Comparison of ENCODE assay signal across 2 cellular contexts in the genomic region with DNA sequence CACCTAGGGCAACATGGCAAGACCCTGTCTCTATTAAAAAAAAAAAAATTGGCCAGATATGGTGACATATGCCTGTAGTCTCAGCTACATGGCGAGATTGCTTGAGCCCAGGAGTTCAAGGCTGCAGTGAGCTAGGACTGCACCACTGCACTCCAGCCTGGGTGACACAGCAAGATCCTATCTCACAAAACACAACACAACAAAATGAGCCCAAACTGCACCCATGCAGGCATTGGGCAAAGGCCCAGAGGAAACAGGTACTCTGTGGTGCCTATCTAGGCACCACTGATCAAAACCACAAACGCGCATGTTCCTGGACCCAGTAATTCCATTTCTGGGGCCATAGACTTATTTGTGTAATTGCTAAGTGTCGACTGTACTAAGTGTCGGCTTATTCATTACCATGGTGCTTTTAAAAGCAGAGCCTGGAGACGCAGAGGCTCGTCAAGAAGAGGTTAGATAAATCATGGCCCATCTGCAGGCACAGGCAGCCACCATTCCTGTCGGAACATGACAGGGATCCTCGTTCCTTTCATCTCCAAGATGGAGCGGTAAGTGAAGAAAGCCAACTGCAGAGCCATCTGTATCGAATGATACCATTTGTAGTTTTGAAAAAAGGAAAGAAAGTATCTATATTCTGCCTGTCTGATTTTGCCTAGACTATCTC.
A peak's percentile ranks its signal among the peaks of the same experiment; 100 is the strongest.
TF ChIP-seq lines count a peak whose summit lies in the region.

No MANE protein-coding gene starts in this region.

TF ChIP-seq in HEK293, 187 proteins besides CTCF, POLR2A, EP300 and RAD21:
- TF ChIP-seq, protein P1, sequence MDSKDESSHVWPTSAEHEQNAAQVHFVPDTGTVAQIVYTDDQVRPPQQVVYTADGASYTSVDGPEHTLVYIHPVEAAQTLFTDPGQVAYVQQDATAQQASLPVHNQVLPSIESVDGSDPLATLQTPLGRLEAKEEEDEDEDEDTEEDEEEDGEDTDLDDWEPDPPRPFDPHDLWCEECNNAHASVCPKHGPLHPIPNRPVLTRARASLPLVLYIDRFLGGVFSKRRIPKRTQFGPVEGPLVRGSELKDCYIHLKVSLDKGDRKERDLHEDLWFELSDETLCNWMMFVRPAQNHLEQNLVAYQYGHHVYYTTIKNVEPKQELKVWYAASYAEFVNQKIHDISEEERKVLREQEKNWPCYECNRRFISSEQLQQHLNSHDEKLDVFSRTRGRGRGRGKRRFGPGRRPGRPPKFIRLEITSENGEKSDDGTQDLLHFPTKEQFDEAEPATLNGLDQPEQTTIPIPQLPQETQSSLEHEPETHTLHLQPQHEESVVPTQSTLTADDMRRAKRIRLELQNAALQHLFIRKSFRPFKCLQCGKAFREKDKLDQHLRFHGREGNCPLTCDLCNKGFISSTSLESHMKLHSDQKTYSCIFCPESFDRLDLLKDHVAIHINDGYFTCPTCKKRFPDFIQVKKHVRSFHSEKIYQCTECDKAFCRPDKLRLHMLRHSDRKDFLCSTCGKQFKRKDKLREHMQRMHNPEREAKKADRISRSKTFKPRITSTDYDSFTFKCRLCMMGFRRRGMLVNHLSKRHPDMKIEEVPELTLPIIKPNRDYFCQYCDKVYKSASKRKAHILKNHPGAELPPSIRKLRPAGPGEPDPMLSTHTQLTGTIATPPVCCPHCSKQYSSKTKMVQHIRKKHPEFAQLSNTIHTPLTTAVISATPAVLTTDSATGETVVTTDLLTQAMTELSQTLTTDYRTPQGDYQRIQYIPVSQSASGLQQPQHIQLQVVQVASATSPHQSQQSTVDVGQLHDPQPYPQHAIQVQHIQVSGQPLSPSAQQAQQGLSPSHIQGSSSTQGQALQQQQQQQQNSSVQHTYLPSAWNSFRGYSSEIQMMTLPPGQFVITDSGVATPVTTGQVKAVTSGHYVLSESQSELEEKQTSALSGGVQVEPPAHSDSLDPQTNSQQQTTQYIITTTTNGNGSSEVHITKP (tag by site-specific recombination; IDR thresholded peaks at IDR 0.05): peak; percentile 38; the same call in 1 of the 2 replicates
- TF ChIP-seq GFI1B (tag by site-specific recombination; IDR thresholded peaks at IDR 0.05) (no peak), BCL11B (tag by site-specific recombination; IDR thresholded peaks at IDR 0.05; ENCODE audit: low read depth) (no peak), EGR2 (tag by site-specific recombination; IDR thresholded peaks at IDR 0.05; ENCODE audit: low read depth) (no peak)

TF ChIP-seq in K562, 482 proteins besides CTCF, POLR2A, EP300 and RAD21:
- TF ChIP-seq, protein P1 (IDR thresholded peaks at IDR 0.05; ENCODE audit: partially characterized antibody): peak; percentile 84
- TF ChIP-seq ZNF316 (IDR thresholded peaks at IDR 0.05): peak; percentile 42; the same call in 1 of the 2 replicates
- TF ChIP-seq, protein P2, sequence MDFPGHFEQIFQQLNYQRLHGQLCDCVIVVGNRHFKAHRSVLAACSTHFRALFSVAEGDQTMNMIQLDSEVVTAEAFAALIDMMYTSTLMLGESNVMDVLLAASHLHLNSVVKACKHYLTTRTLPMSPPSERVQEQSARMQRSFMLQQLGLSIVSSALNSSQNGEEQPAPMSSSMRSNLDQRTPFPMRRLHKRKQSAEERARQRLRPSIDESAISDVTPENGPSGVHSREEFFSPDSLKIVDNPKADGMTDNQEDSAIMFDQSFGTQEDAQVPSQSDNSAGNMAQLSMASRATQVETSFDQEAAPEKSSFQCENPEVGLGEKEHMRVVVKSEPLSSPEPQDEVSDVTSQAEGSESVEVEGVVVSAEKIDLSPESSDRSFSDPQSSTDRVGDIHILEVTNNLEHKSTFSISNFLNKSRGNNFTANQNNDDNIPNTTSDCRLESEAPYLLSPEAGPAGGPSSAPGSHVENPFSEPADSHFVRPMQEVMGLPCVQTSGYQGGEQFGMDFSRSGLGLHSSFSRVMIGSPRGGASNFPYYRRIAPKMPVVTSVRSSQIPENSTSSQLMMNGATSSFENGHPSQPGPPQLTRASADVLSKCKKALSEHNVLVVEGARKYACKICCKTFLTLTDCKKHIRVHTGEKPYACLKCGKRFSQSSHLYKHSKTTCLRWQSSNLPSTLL (IDR thresholded peaks at IDR 0.05): no peak
- no peak for TF ChIP-seq DACH1 (IDR thresholded peaks at IDR 0.05; ENCODE audit: partially characterized antibody)
- TF ChIP-seq, protein P3, sequence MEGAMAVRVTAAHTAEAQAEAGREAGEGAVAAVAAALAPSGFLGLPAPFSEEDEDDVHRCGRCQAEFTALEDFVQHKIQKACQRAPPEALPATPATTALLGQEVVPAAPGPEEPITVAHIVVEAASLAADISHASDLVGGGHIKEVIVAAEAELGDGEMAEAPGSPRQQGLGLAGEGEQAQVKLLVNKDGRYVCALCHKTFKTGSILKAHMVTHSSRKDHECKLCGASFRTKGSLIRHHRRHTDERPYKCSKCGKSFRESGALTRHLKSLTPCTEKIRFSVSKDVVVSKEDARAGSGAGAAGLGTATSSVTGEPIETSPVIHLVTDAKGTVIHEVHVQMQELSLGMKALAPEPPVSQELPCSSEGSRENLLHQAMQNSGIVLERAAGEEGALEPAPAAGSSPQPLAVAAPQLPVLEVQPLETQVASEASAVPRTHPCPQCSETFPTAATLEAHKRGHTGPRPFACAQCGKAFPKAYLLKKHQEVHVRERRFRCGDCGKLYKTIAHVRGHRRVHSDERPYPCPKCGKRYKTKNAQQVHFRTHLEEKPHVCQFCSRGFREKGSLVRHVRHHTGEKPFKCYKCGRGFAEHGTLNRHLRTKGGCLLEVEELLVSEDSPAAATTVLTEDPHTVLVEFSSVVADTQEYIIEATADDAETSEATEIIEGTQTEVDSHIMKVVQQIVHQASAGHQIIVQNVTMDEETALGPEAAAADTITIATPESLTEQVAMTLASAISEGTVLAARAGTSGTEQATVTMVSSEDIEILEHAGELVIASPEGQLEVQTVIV (CRISPR knock-in tag; IDR thresholded peaks at IDR 0.05; ENCODE audit: borderline replicate concordance): no peak
- TF ChIP-seq TSC22D4 (tag; IDR thresholded peaks at IDR 0.05): no peak
- 0 out of 2 replicates have a peak, but pooled peaks have one; percentile 27 for TF ChIP-seq FOSL1 (tag; conservative IDR thresholded peaks at IDR 0.05)
- TF ChIP-seq C11orf30 (IDR thresholded peaks at IDR 0.05; ENCODE audit: low read depth): peak; percentile 67
- no peak for TF ChIP-seq NCOA2 (IDR thresholded peaks at IDR 0.05; ENCODE audit: partially characterized antibody in 2 of 2)
- peak; percentile 44 for TF ChIP-seq MAFG (tag; conservative IDR thresholded peaks at IDR 0.05)
- no peak for TF ChIP-seq SAP30 (IDR thresholded peaks at IDR 0.05; ENCODE audit: borderline replicate concordance, insufficient read depth, low read depth, low read length, poor library complexity, severe bottlenecking)
- peak; percentile 87 for TF ChIP-seq NFE2 (IDR thresholded peaks at IDR 0.05; ENCODE audit: low read depth)
TF ChIP-seq in K562: peak in this region for 6.
